Comparison of ENCODE assay signal across 20 cellular contexts in genomic region chr1:2372551-2373490, GRCh38. TPM values are rescaled to one million over a fixed set of nuclear protein-coding genes. Genes with fewer than 3 reads are reported as not detected.
DNase-seq lines count a peak whose midpoint lies in the region; ATAC-seq and TF ChIP-seq lines count a peak whose summit lies in the region.
"Had no signal": no experiment of that assay in that cellular context is flagged by ENCODE, and none has a peak within 500 bp of the region (broad histone marks: within the 10 kb centered on the region; RNA-seq: fewer than 3 reads in every experiment).

No MANE protein-coding gene starts in this region.

- H3K4me1 ChIP-seq in left ventricle myocardium inferior (no peaks in the 10 kb centered on the region), spleen (no peaks in the 10 kb centered on the region), uterus (no peaks in the 10 kb centered on the region)
- H3K4me1 ChIP-seq in naive thymus-derived CD4-positive, alpha-beta T cell (ENCODE audit: control insufficient read depth in 2 of 2, insufficient read depth in 2 of 2, low read length in 2 of 2), result no peaks in the 10 kb centered on the region

- H3K9me3 Mint-ChIP-seq in activated naive CD8-positive, alpha-beta T cell treated with anti-CD3 and anti-CD28 coated beads, Interleukin-2, amount 10 ng/mL, durations not matched to agents 7 days and 5 days, result no peaks in the 10 kb centered on the region
- no peaks in the 10 kb centered on the region for H3K9me3 Mint-ChIP-seq in activated naive CD8-positive, alpha-beta T cell treated with anti-CD3 and anti-CD28 coated beads for 36 hours
- no peaks in the 10 kb centered on the region for H3K9me3 Mint-ChIP-seq in naive thymus-derived CD4-positive, alpha-beta T cell

- no peaks in the 10 kb centered on the region for H3K27me3 Mint-ChIP-seq in activated naive CD8-positive, alpha-beta T cell treated with anti-CD3 and anti-CD28 coated beads, Interleukin-2, amount 10 ng/mL, durations not matched to agents 7 days and 5 days
- no peaks in the 10 kb centered on the region for H3K27me3 Mint-ChIP-seq in activated naive CD8-positive, alpha-beta T cell treated with anti-CD3 and anti-CD28 coated beads for 36 hours
- no peaks in the 10 kb centered on the region for H3K27me3 Mint-ChIP-seq in naive thymus-derived CD4-positive, alpha-beta T cell

- H3K9me3 ChIP-seq in left ventricle myocardium inferior (replicated peaks) (no peaks in the 10 kb centered on the region), spleen (no peaks in the 10 kb centered on the region), uterus (no peaks in the 10 kb centered on the region)
- H3K9me3 ChIP-seq in naive thymus-derived CD4-positive, alpha-beta T cell (ENCODE audit: control insufficient read depth in 2 of 3, low read length in 3 of 3), result no peaks in the 10 kb centered on the region

- H3K4me3 ChIP-seq in left ventricle myocardium inferior (no peak overlapping the region), spleen (no peak overlapping the region), uterus (no peak overlapping the region)
- H3K4me3 ChIP-seq in naive thymus-derived CD4-positive, alpha-beta T cell (ENCODE audit: low read length), result no peak overlapping the region
- H3K4me3 ChIP-seq: skin epidermis had no signal

- POLR2A ChIA-PET in activated naive CD8-positive, alpha-beta T cell treated with anti-CD3 and anti-CD28 coated beads, Interleukin-2, amount 10 ng/mL, durations not matched to agents 7 days and 5 days (lab: Charles Lee), result no interaction called here
- POLR2A ChIA-PET in RWPE1 (lab: Yijun Ruan, JAX; ENCODE audit: low non-redundant PET), result no interaction called here
- POLR2A ChIA-PET in naive thymus-derived CD4-positive, alpha-beta T cell (lab: Charles Lee), result no interaction called here

- TF ChIP-seq POLR2A in spleen (IDR thresholded peaks at IDR 0.05) (no peak), uterus (IDR thresholded peaks at IDR 0.05) (no peak)

- TF ChIP-seq CTCF in RWPE1 (conservative IDR thresholded peaks at IDR 0.05; ENCODE audit: low read depth), result no peak
- TF ChIP-seq CTCF in left ventricle myocardium inferior (IDR thresholded peaks at IDR 0.05; ENCODE audit: borderline replicate concordance), result no peak
- no peak for TF ChIP-seq CTCF in spleen (IDR thresholded peaks at IDR 0.05 in 8 of 11, conservative IDR thresholded peaks at IDR 0.05 in 3 of 11)
- no peak for TF ChIP-seq CTCF in uterus (IDR thresholded peaks at IDR 0.05)

- no peaks in the 10 kb centered on the region for H3K27me3 ChIP-seq in left ventricle myocardium inferior (ENCODE audit: low read depth)
- no peaks in the 10 kb centered on the region for H3K27me3 ChIP-seq in spleen (replicated peaks in 1 of 7)
- H3K27me3 ChIP-seq in uterus, result no peaks in the 10 kb centered on the region
- H3K27me3 ChIP-seq in naive thymus-derived CD4-positive, alpha-beta T cell (ENCODE audit: control insufficient read depth in 2 of 2, insufficient read depth in 2 of 2, low read length in 2 of 2), result no peaks in the 10 kb centered on the region

- DNase-seq in activated naive CD8-positive, alpha-beta T cell treated with anti-CD3 and anti-CD28 coated beads, Interleukin-2, amount 10 ng/mL, durations not matched to agents 7 days and 5 days, result peak; percentile 9
- no peak for DNase-seq in activated naive CD8-positive, alpha-beta T cell treated with anti-CD3 and anti-CD28 coated beads for 36 hours
- DNase-seq in RWPE1 (ENCODE audit: low spot score) (peak; percentile 52), left ventricle myocardium inferior (peak; percentile 9), spleen (peak; percentile 53), uterus (no peak), hepatic stellate cell (ENCODE audit: low spot score) (no peak)
- DNase-seq in naive thymus-derived CD4-positive, alpha-beta T cell, result no peak
- DNase-seq: activated CD4-positive, CD25-positive, alpha-beta regulatory T cell; activated gamma-delta T cell; DND-41; KG1; midbrain; NCI-H1417; NCI-H2171 treated with DMSO at 0.1 percent for 48 hours; nucleus accumbens; SIG-M5; T-helper 2 cell had no signal

- ATAC-seq in activated naive CD8-positive, alpha-beta T cell treated with anti-CD3 and anti-CD28 coated beads, Interleukin-2, amount 10 ng/mL, durations not matched to agents 7 days and 5 days (ENCODE audit: low read depth), result no peak
- no peak for ATAC-seq in naive thymus-derived CD4-positive, alpha-beta T cell

- H3K27ac Mint-ChIP-seq in activated naive CD8-positive, alpha-beta T cell treated with anti-CD3 and anti-CD28 coated beads, Interleukin-2, amount 10 ng/mL, durations not matched to agents 7 days and 5 days, result no peak overlapping the region
- no peak overlapping the region for H3K27ac Mint-ChIP-seq in activated naive CD8-positive, alpha-beta T cell treated with anti-CD3 and anti-CD28 coated beads for 36 hours
- H3K27ac Mint-ChIP-seq in naive thymus-derived CD4-positive, alpha-beta T cell, result no peak overlapping the region

- H3K4me3 Mint-ChIP-seq in activated naive CD8-positive, alpha-beta T cell treated with anti-CD3 and anti-CD28 coated beads, Interleukin-2, amount 10 ng/mL, durations not matched to agents 7 days and 5 days, result no peak overlapping the region
- no peak overlapping the region for H3K4me3 Mint-ChIP-seq in activated naive CD8-positive, alpha-beta T cell treated with anti-CD3 and anti-CD28 coated beads for 36 hours
- H3K4me3 Mint-ChIP-seq in naive thymus-derived CD4-positive, alpha-beta T cell, result no peak overlapping the region

- peak overlapping the region; percentile 36 for H3K27ac ChIP-seq in RWPE1
- H3K27ac ChIP-seq in left ventricle myocardium inferior (replicated peaks), result no peak overlapping the region
- no peak overlapping the region for H3K27ac ChIP-seq in spleen
- no peak overlapping the region for H3K27ac ChIP-seq in uterus
- H3K27ac ChIP-seq in naive thymus-derived CD4-positive, alpha-beta T cell (ENCODE audit: low read depth, low read length), result no peak overlapping the region
- H3K27ac ChIP-seq: HL-60, skin epidermis had no signal

- WGBS in spleen, 5 donors, result 91 to 95% (median 93%) methylated on average over 26 to 36 of the region's 36 CpGs

- H3K36me3 Mint-ChIP-seq in activated naive CD8-positive, alpha-beta T cell treated with anti-CD3 and anti-CD28 coated beads, Interleukin-2, amount 10 ng/mL, durations not matched to agents 7 days and 5 days, result no peaks in the 10 kb centered on the region
- no peaks in the 10 kb centered on the region for H3K36me3 Mint-ChIP-seq in activated naive CD8-positive, alpha-beta T cell treated with anti-CD3 and anti-CD28 coated beads for 36 hours
- H3K36me3 Mint-ChIP-seq in naive thymus-derived CD4-positive, alpha-beta T cell, result peaks cover 0 to 15% (median 0%) of the 10 kb centered on the region in 5 donors

- intact Hi-C loops in left ventricle myocardium inferior (cut with micrococcal nuclease) (no loop called here), spleen (cut with DNase I; ENCODE audit: low total_unique reads) (no loop called here), uterus (cut with DNase I; ENCODE audit: low total_unique reads) (no loop called here)
- intact Hi-C loops in naive thymus-derived CD4-positive, alpha-beta T cell (cut with micrococcal nuclease), result no loop called here

- no peaks in the 10 kb centered on the region for H3K36me3 ChIP-seq in left ventricle myocardium inferior
- H3K36me3 ChIP-seq in spleen, result peaks cover 0 to 10% (median 0%) of the 10 kb centered on the region in 6 donors
- H3K36me3 ChIP-seq in uterus, result no peaks in the 10 kb centered on the region
- H3K36me3 ChIP-seq in naive thymus-derived CD4-positive, alpha-beta T cell (ENCODE audit: control insufficient read depth in 2 of 3, insufficient read depth in 3 of 3, low read length in 3 of 3), result no peaks in the 10 kb centered on the region

- H3K4me1 Mint-ChIP-seq in activated naive CD8-positive, alpha-beta T cell treated with anti-CD3 and anti-CD28 coated beads, Interleukin-2, amount 10 ng/mL, durations not matched to agents 7 days and 5 days, result no peaks in the 10 kb centered on the region
- peaks cover 3% of the 10 kb centered on the region for H3K4me1 Mint-ChIP-seq in activated naive CD8-positive, alpha-beta T cell treated with anti-CD3 and anti-CD28 coated beads for 36 hours
- no peaks in the 10 kb centered on the region for H3K4me1 Mint-ChIP-seq in naive thymus-derived CD4-positive, alpha-beta T cell

- CTCF ChIA-PET in RWPE1 (lab: Yijun Ruan, JAX), result interaction anchor here (0.5 kb wide), 1 partner anchor 1068 kb away, joined by 4 read pairs; no protein-coding TSS in a partner anchor
- CTCF ChIA-PET in naive thymus-derived CD4-positive, alpha-beta T cell (lab: Charles Lee), result no interaction called here

RNA-seq across cellular contexts. Expression of gene MORN1, which starts 18.5 kb away (rescaled TPM):
- total RNA-seq in activated naive CD8-positive, alpha-beta T cell treated with anti-CD3 and anti-CD28 coated beads, Interleukin-2, amount 10 ng/mL, durations not matched to agents 7 days and 5 days, result 10 to 100 TPM; 10.5 to 11.6 TPM
- total RNA-seq in activated naive CD8-positive, alpha-beta T cell treated with anti-CD3 and anti-CD28 coated beads for 36 hours, result 1 to 10 TPM; 6.8 to 7.8 TPM
- total RNA-seq in left ventricle myocardium inferior (4.5 TPM), spleen (10 to 100 TPM in 2 of 7 donors, 1 to 10 TPM in 5; 5.9 to 13.5 (median 8.4) TPM), uterus (10 to 100 TPM in 2 of 4 donors, 1 to 10 TPM in 1, under 1 TPM in 1; 0.59 to 20.0 (median 9.5) TPM)
- 1 to 10 TPM; 1.9 to 5.8 (median 2.2) TPM for polyA plus RNA-seq in spleen
- total RNA-seq in naive thymus-derived CD4-positive, alpha-beta T cell, result 10 to 100 TPM in 3 of 5 experiments, 1 to 10 TPM in 2; 8.5 to 16.4 (median 11.2) TPM
- polyA plus RNA-seq in naive thymus-derived CD4-positive, alpha-beta T cell, result 1 to 10 TPM; 5.0 to 5.3 TPM

RNA-seq across cellular contexts. Expression of gene RER1, which starts 18.8 kb away (rescaled TPM):
- 100 to 1,000 TPM; 140 to 147 TPM for total RNA-seq in activated naive CD8-positive, alpha-beta T cell treated with anti-CD3 and anti-CD28 coated beads, Interleukin-2, amount 10 ng/mL, durations not matched to agents 7 days and 5 days
- 100 to 1,000 TPM; 161 to 176 TPM for total RNA-seq in activated naive CD8-positive, alpha-beta T cell treated with anti-CD3 and anti-CD28 coated beads for 36 hours
- total RNA-seq in left ventricle myocardium inferior, result 80.5 TPM
- total RNA-seq in spleen, result 100 to 1,000 TPM in 3 of 7 donors, 10 to 100 TPM in 4; 70.1 to 131 (median 91.8) TPM
- 10 to 100 TPM; 51.1 to 77.0 (median 68.7) TPM for polyA plus RNA-seq in spleen
- 100 to 1,000 TPM in 1 of 4 donors, 10 to 100 TPM in 3; 34.1 to 105 (median 57.3) TPM for total RNA-seq in uterus
- total RNA-seq in naive thymus-derived CD4-positive, alpha-beta T cell, result 100 to 1,000 TPM in 3 of 5 experiments, 10 to 100 TPM in 2; 71.0 to 150 (median 136) TPM
- polyA plus RNA-seq in naive thymus-derived CD4-positive, alpha-beta T cell, result 100 to 1,000 TPM; 110 to 116 TPM

RNA-seq across cellular contexts. Expression of gene PEX10, which starts 39.5 kb away (rescaled TPM):
- total RNA-seq in activated naive CD8-positive, alpha-beta T cell treated with anti-CD3 and anti-CD28 coated beads, Interleukin-2, amount 10 ng/mL, durations not matched to agents 7 days and 5 days, result 1 to 10 TPM; 9.6 to 9.9 TPM
- total RNA-seq in activated naive CD8-positive, alpha-beta T cell treated with anti-CD3 and anti-CD28 coated beads for 36 hours, result 10 to 100 TPM; 21.5 to 23.7 TPM
- total RNA-seq in left ventricle myocardium inferior, result 15.8 TPM
- total RNA-seq in spleen, result 10 to 100 TPM; 10.2 to 18.9 (median 16.3) TPM
- 10 to 100 TPM; 12.5 to 19.1 (median 13.0) TPM for polyA plus RNA-seq in spleen
- 10 to 100 TPM in 3 of 4 donors, under 1 TPM in 1; 0.77 to 23.6 (median 13.2) TPM for total RNA-seq in uterus
- total RNA-seq in naive thymus-derived CD4-positive, alpha-beta T cell, result 10 to 100 TPM in 4 of 5 experiments, 1 to 10 TPM in 1; 8.7 to 14.9 (median 12.3) TPM
- polyA plus RNA-seq in naive thymus-derived CD4-positive, alpha-beta T cell, result 10 to 100 TPM in 1 of 2 donors, 1 to 10 TPM in 1; 9.1 to 10.4 TPM

Comparison
In these comparisons a context has a peak if more than half of its experiments do, and no peak if none do; other contexts are left out.
1. DNase-seq: peak in activated naive CD8-positive, alpha-beta T cell treated with anti-CD3 and anti-CD28 coated beads, Interleukin-2, amount 10 ng/mL, durations not matched to agents 7 days and 5 days (single experiment), RWPE1 (single experiment), left ventricle myocardium inferior (single experiment) and spleen (single experiment); none in activated naive CD8-positive, alpha-beta T cell treated with anti-CD3 and anti-CD28 coated beads for 36 hours (single experiment), uterus (0 of 2), naive thymus-derived CD4-positive, alpha-beta T cell (0 of 9) and hepatic stellate cell (single experiment).